ENCODE assay signal across 11 cellular contexts in genomic region chr2:236551843-236552542, GRCh38. TPM values are rescaled to one million over a fixed set of nuclear protein-coding genes. Genes with fewer than 3 reads are reported as not detected.
A peak's percentile ranks its signal among the peaks of the same experiment; 100 is the strongest.
DNase-seq lines count a peak whose midpoint lies in the region; ATAC-seq and TF ChIP-seq lines count a peak whose summit lies in the region.
"Had no signal": no experiment of that assay in that cellular context is flagged by ENCODE, and none has a peak within 500 bp of the region (broad histone marks: within the 10 kb centered on the region; RNA-seq: fewer than 3 reads in every experiment).

No MANE protein-coding gene starts in this region.

- no peak for TF ChIP-seq CTCF in OCI-LY3 (IDR thresholded peaks at IDR 0.05; ENCODE audit: low read depth, low read length)
- TF ChIP-seq CTCF in Peyer's patch (IDR thresholded peaks at IDR 0.05), result no peak

- H3K27ac ChIP-seq in CD4-positive, alpha-beta memory T cell (ENCODE audit: low read depth, low read length), result no peak overlapping the region
- peak overlapping the region; percentile 93 for H3K27ac ChIP-seq in OCI-LY3 (ENCODE audit: low read length)
- H3K27ac ChIP-seq in Peyer's patch, result peak overlapping the region in 1 of 4 donors; percentile 53
- H3K27ac ChIP-seq: breast epithelium, epithelial cell of prostate had no signal

- intact Hi-C loops in CD4-positive, alpha-beta memory T cell (cut with micrococcal nuclease), result no loop called here

- POLR2A ChIA-PET in CD4-positive, alpha-beta memory T cell (lab: Charles Lee; ENCODE audit: partially characterized antibody), result interaction anchor here (0.7 to 7.3 kb wide), 4 partner anchors 14 to 533 kb away, joined by 3 to 93 read pairs (median 4); partner anchors contain the start of genes ACKR3 and COPS8

- H3K27me3 ChIP-seq in CD4-positive, alpha-beta memory T cell (ENCODE audit: insufficient read depth, low read length), result no peaks in the 10 kb centered on the region
- no peaks in the 10 kb centered on the region for H3K27me3 ChIP-seq in OCI-LY3 (ENCODE audit: low read depth, low read length)
- no peaks in the 10 kb centered on the region for H3K27me3 ChIP-seq in Peyer's patch
- H3K27me3 ChIP-seq: breast epithelium had no signal

- H3K9me3 Mint-ChIP-seq in CD4-positive, alpha-beta memory T cell, result peaks cover 2 to 18% (median 14%) of the 10 kb centered on the region in 8 donors
- H3K9me3 Mint-ChIP-seq in immature natural killer cell, result peaks cover 2 to 17% (median 7%) of the 10 kb centered on the region in 6 donors

- peak overlapping the region; percentile 91 for H3K4me2 ChIP-seq in OCI-LY3 (ENCODE audit: low read length)

- no peak for DNase-seq in CD4-positive, alpha-beta memory T cell
- DNase-seq in immature natural killer cell (no peak), Peyer's patch (no peak)
- DNase-seq in stimulated activated CD4-positive, alpha-beta T cell treated with anti-CD3 and anti-CD28 coated beads, Interleukin-12 subunit alpha, Interleukin-12 subunit beta, amount 100 ng/mL, for 4 hours, result no peak
- DNase-seq: BE2C had no signal

- CTCF ChIA-PET in CD4-positive, alpha-beta memory T cell (lab: Charles Lee; ENCODE audit: partially characterized antibody), result interaction anchor here (4.0 kb wide), 1 partner anchor 39 kb away, joined by 35 read pairs; no protein-coding TSS in a partner anchor

- H3K4me3 ChIP-seq in CD4-positive, alpha-beta memory T cell (ENCODE audit: low read length in 2 of 2), result no peak overlapping the region
- peak overlapping the region; percentile 66 for H3K4me3 ChIP-seq in OCI-LY3 (ENCODE audit: low read length)
- no peak overlapping the region for H3K4me3 ChIP-seq in Peyer's patch
- H3K4me3 ChIP-seq: breast epithelium had no signal

- H3K36me3 ChIP-seq in CD4-positive, alpha-beta memory T cell (ENCODE audit: insufficient read depth, low read length), result no peaks in the 10 kb centered on the region
- peaks cover 8% of the 10 kb centered on the region for H3K36me3 ChIP-seq in OCI-LY3 (replicated peaks; ENCODE audit: low read depth, low read length)
- H3K36me3 ChIP-seq in Peyer's patch, result no peaks in the 10 kb centered on the region
- H3K36me3 ChIP-seq: BE2C, breast epithelium had no signal

- H3K9me3 ChIP-seq in CD4-positive, alpha-beta memory T cell (ENCODE audit: control insufficient read depth in 1 of 2, low read length in 2 of 2), result no peaks in the 10 kb centered on the region
- peaks cover 10% of the 10 kb centered on the region; the same call in 1 of the 2 replicates for H3K9me3 ChIP-seq in OCI-LY3 (ENCODE audit: insufficient read depth, low read length)
- no peaks in the 10 kb centered on the region for H3K9me3 ChIP-seq in Peyer's patch
- H3K9me3 ChIP-seq: BE2C had no signal

- H4K20me1 ChIP-seq in OCI-LY3 (ENCODE audit: insufficient read depth, low read length), result no peaks in the 10 kb centered on the region

- no peaks in the 10 kb centered on the region for H3K79me2 ChIP-seq in OCI-LY3 (ENCODE audit: low read length)

- no peaks in the 10 kb centered on the region for H3K27me3 Mint-ChIP-seq in CD4-positive, alpha-beta memory T cell
- peaks cover 0 to 2% (median 0%) of the 10 kb centered on the region in 3 donors for H3K27me3 Mint-ChIP-seq in immature natural killer cell (ENCODE audit: low read depth in 3 of 3)

- no peak for TF ChIP-seq POLR2A in Peyer's patch (IDR thresholded peaks at IDR 0.05)

- peaks cover 66 to 94% (median 81%) of the 10 kb centered on the region in 4 donors for H3K4me1 Mint-ChIP-seq in CD4-positive, alpha-beta memory T cell
- H3K4me1 Mint-ChIP-seq in immature natural killer cell, result peaks cover 96 to 97% of the 10 kb centered on the region in 2 donors

- H3K27ac Mint-ChIP-seq in CD4-positive, alpha-beta memory T cell, result peak overlapping the region; percentile 78 to 84 (median 80)
- peak overlapping the region; percentile 49 to 99 (median 71) for H3K27ac Mint-ChIP-seq in immature natural killer cell

- peak overlapping the region; percentile 73 for H3K9ac ChIP-seq in OCI-LY3 (ENCODE audit: low read length)

- ATAC-seq in GM21360 (IDR thresholded peaks at IDR 0.05; ENCODE audit: unreplicated experiment) (peak; percentile 35), GM21528 (IDR thresholded peaks at IDR 0.05; ENCODE audit: low FRiP score, unreplicated experiment) (no peak), GM19035 (IDR thresholded peaks at IDR 0.05; ENCODE audit: unreplicated experiment) (no peak)

- peak overlapping the region in 7 of 8 donors; percentile 4 to 70 (median 54) for H3K4me3 Mint-ChIP-seq in CD4-positive, alpha-beta memory T cell
- H3K4me3 Mint-ChIP-seq in immature natural killer cell, result peak overlapping the region in 3 of 5 donors; percentile 14 to 40 (median 21)

- H2AFZ ChIP-seq in OCI-LY3 (ENCODE audit: low read depth, low read length), result no peak overlapping the region

- H3K4me1 ChIP-seq in CD4-positive, alpha-beta memory T cell (ENCODE audit: insufficient read depth, low read length), result peaks cover 77% of the 10 kb centered on the region
- peaks cover 76% of the 10 kb centered on the region for H3K4me1 ChIP-seq in OCI-LY3 (ENCODE audit: low read length)
- H3K4me1 ChIP-seq in Peyer's patch, result peaks cover 0 to 10% (median 4%) of the 10 kb centered on the region in 4 donors
- H3K4me1 ChIP-seq: BE2C, breast epithelium had no signal

- H3K36me3 Mint-ChIP-seq in CD4-positive, alpha-beta memory T cell, result peaks cover 12 to 28% of the 10 kb centered on the region in 2 donors
- H3K36me3 Mint-ChIP-seq in immature natural killer cell, result peaks cover 23 to 40% (median 31%) of the 10 kb centered on the region in 3 donors

RNA-seq across cellular contexts. Expression of gene ACKR3, which starts 17.6 kb away (rescaled TPM):
- total RNA-seq in CD4-positive, alpha-beta memory T cell, result 1 to 10 TPM; 4.2 TPM
- polyA plus RNA-seq in CD4-positive, alpha-beta memory T cell, result 1 to 10 TPM; 3.7 to 4.5 TPM
- 1 to 10 TPM; 3.1 to 7.8 (median 5.9) TPM for polyA plus RNA-seq in immature natural killer cell
- 10 to 100 TPM in 3 of 4 donors, 1 to 10 TPM in 1; 6.3 to 49.5 (median 22.2) TPM for total RNA-seq in Peyer's patch
